Comparison of ENCODE assay signal across 1 cellular context in the genomic region with DNA sequence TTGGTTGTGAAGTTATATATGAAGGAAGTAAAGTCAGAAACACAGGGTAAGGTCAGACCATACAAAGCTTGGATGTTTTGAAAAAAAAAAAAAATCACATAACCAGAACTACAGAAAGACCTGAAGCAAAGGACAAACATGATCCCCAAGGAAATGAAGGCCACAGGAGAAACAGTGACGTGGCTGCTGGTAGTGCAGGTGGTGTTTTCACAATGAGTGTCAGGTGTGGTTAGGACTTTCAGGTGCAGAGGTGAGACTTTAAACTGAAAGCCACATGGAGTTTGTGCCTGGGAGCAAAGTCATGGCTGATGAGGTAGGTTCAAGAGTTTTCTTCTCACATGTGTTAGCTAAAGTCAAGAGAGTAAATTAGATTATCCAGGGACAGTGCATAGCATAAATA.
TF ChIP-seq lines count a peak whose summit lies in the region.

No MANE protein-coding gene starts in this region.

TF ChIP-seq in GM12878, 131 proteins besides CTCF, POLR2A, EP300 and RAD21 (continued from another document and continues in another):
- TF ChIP-seq, protein P1, sequence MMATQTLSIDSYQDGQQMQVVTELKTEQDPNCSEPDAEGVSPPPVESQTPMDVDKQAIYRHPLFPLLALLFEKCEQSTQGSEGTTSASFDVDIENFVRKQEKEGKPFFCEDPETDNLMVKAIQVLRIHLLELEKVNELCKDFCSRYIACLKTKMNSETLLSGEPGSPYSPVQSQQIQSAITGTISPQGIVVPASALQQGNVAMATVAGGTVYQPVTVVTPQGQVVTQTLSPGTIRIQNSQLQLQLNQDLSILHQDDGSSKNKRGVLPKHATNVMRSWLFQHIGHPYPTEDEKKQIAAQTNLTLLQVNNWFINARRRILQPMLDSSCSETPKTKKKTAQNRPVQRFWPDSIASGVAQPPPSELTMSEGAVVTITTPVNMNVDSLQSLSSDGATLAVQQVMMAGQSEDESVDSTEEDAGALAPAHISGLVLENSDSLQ (IDR thresholded peaks at IDR 0.05), result peak; percentile 44; the same call in 1 of the 2 replicates
- TF ChIP-seq YY1 (IDR thresholded peaks at IDR 0.05; ENCODE audit: low read depth, low read length) (peak; percentile 74), BMI1 (IDR thresholded peaks at IDR 0.05; ENCODE audit: borderline replicate concordance) (0 out of 2 replicates have a peak, but pooled peaks have one; percentile 46), CREM (IDR thresholded peaks at IDR 0.05; ENCODE audit: low read depth) (peak; percentile 96), TCF12 (IDR thresholded peaks at IDR 0.05; ENCODE audit: low read depth, low read length) (peak; percentile 99), PAX5 (IDR thresholded peaks at IDR 0.05; ENCODE audit: borderline replicate concordance, low read depth, low read length) (peak; percentile 94), IKZF1 (conservative IDR thresholded peaks at IDR 0.05) (peak; percentile 88), GATAD2B (conservative IDR thresholded peaks at IDR 0.05; ENCODE audit: low read depth) (peak; percentile 54; the same call in 1 of the 2 replicates), EED (IDR thresholded peaks at IDR 0.05; ENCODE audit: low read depth) (peak; percentile 99), FOXM1 (IDR thresholded peaks at IDR 0.05; ENCODE audit: low read depth, low read length) (peak; percentile 96), SMAD1 (IDR thresholded peaks at IDR 0.05; ENCODE audit: low read depth, partially characterized antibody) (peak; percentile 79), TBL1XR1 (IDR thresholded peaks at IDR 0.05; ENCODE audit: low read depth, low read length) (peak; percentile 47; the same call in 1 of the 2 replicates), TARDBP (IDR thresholded peaks at IDR 0.05; ENCODE audit: borderline replicate concordance) (peak; percentile 75; the same call in 1 of the 2 replicates), RAD51 (IDR thresholded peaks at IDR 0.05) (no peak), HDAC2 (IDR thresholded peaks at IDR 0.05) (no peak), NR2C1 (IDR thresholded peaks at IDR 0.05) (no peak), RUNX3 (IDR thresholded peaks at IDR 0.05; ENCODE audit: low read length) (peak; percentile 99), MYC (IDR thresholded peaks at IDR 0.05; ENCODE audit: insufficient read depth, insufficient read length, insufficient replicate concordance, low read length, severe bottlenecking) (no peak), ZNF384 (IDR thresholded peaks at IDR 0.05; ENCODE audit: borderline replicate concordance, low read depth, low read length) (peak; percentile 87), JUND (IDR thresholded peaks at IDR 0.05; ENCODE audit: low read depth, low read length) (peak; percentile 78), ZBED1 (IDR thresholded peaks at IDR 0.05; ENCODE audit: borderline replicate concordance) (peak; percentile 91; the same call in 1 of the 2 replicates), HDAC6 (IDR thresholded peaks at IDR 0.05; ENCODE audit: unreplicated experiment) (no peak), NFIC (IDR thresholded peaks at IDR 0.05; ENCODE audit: low read depth, low read length) (peak; percentile 95), PAX8 (IDR thresholded peaks at IDR 0.05) (peak; percentile 38; the same call in 1 of the 2 replicates), CREB1 (IDR thresholded peaks at IDR 0.05; ENCODE audit: low read depth) (peak; percentile 83), ZNF622 (IDR thresholded peaks at IDR 0.05) (no peak), CBX5 (IDR thresholded peaks at IDR 0.05; ENCODE audit: low read depth) (peak; percentile 77; the same call in 1 of the 2 replicates), TCF7 (IDR thresholded peaks at IDR 0.05; ENCODE audit: borderline replicate concordance) (no peak), POLR2AphosphoS5 (IDR thresholded peaks at IDR 0.05; ENCODE audit: low read length) (0 out of 2 replicates have a peak, but pooled peaks have one; percentile 34), KLF5 (IDR thresholded peaks at IDR 0.05; ENCODE audit: partially characterized antibody) (peak; percentile 62), MEF2A (IDR thresholded peaks at IDR 0.05; ENCODE audit: insufficient read depth, low read depth, low read length) (peak; percentile 85; the same call in 1 of the 2 replicates), CHD4 (IDR thresholded peaks at IDR 0.05) (no peak), TCF3 (IDR thresholded peaks at IDR 0.05; ENCODE audit: borderline replicate concordance, insufficient read depth, low read depth, low read length) (peak; percentile 100), ETV6 (conservative IDR thresholded peaks at IDR 0.05 in 1 of 2, IDR thresholded peaks at IDR 0.05 in 1 of 2; ENCODE audit: borderline replicate concordance in 1 of 2, low read depth in 1 of 2) (peak in 1 of 2 experiments; percentile 84; a peak in 2 of 4 replicates), POU2F2 (IDR thresholded peaks at IDR 0.05; ENCODE audit: borderline replicate concordance, low read depth, low read length) (peak; percentile 77; the same call in 2 of the 3 replicates), CHD2 (IDR thresholded peaks at IDR 0.05; ENCODE audit: borderline replicate concordance, low read depth, low read length) (peak; percentile 58; the same call in 1 of the 2 replicates)
- TF ChIP-seq, protein P2, sequence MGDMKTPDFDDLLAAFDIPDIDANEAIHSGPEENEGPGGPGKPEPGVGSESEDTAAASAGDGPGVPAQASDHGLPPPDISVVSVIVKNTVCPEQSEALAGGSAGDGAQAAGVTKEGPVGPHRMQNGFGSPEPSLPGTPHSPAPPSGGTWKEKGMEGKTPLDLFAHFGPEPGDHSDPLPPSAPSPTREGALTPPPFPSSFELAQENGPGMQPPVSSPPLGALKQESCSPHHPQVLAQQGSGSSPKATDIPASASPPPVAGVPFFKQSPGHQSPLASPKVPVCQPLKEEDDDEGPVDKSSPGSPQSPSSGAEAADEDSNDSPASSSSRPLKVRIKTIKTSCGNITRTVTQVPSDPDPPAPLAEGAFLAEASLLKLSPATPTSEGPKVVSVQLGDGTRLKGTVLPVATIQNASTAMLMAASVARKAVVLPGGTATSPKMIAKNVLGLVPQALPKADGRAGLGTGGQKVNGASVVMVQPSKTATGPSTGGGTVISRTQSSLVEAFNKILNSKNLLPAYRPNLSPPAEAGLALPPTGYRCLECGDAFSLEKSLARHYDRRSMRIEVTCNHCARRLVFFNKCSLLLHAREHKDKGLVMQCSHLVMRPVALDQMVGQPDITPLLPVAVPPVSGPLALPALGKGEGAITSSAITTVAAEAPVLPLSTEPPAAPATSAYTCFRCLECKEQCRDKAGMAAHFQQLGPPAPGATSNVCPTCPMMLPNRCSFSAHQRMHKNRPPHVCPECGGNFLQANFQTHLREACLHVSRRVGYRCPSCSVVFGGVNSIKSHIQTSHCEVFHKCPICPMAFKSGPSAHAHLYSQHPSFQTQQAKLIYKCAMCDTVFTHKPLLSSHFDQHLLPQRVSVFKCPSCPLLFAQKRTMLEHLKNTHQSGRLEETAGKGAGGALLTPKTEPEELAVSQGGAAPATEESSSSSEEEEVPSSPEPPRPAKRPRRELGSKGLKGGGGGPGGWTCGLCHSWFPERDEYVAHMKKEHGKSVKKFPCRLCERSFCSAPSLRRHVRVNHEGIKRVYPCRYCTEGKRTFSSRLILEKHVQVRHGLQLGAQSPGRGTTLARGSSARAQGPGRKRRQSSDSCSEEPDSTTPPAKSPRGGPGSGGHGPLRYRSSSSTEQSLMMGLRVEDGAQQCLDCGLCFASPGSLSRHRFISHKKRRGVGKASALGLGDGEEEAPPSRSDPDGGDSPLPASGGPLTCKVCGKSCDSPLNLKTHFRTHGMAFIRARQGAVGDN (IDR thresholded peaks at IDR 0.05), result peak; percentile 55; the same call in 1 of the 2 replicates
- TF ChIP-seq, protein P3, sequence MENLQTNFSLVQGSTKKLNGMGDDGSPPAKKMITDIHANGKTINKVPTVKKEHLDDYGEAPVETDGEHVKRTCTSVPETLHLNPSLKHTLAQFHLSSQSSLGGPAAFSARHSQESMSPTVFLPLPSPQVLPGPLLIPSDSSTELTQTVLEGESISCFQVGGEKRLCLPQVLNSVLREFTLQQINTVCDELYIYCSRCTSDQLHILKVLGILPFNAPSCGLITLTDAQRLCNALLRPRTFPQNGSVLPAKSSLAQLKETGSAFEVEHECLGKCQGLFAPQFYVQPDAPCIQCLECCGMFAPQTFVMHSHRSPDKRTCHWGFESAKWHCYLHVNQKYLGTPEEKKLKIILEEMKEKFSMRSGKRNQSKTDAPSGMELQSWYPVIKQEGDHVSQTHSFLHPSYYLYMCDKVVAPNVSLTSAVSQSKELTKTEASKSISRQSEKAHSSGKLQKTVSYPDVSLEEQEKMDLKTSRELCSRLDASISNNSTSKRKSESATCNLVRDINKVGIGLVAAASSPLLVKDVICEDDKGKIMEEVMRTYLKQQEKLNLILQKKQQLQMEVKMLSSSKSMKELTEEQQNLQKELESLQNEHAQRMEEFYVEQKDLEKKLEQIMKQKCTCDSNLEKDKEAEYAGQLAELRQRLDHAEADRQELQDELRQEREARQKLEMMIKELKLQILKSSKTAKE (IDR thresholded peaks at IDR 0.05; ENCODE audit: low read depth, poor library complexity, severe bottlenecking), result peak; percentile 68
- TF ChIP-seq, protein P4, sequence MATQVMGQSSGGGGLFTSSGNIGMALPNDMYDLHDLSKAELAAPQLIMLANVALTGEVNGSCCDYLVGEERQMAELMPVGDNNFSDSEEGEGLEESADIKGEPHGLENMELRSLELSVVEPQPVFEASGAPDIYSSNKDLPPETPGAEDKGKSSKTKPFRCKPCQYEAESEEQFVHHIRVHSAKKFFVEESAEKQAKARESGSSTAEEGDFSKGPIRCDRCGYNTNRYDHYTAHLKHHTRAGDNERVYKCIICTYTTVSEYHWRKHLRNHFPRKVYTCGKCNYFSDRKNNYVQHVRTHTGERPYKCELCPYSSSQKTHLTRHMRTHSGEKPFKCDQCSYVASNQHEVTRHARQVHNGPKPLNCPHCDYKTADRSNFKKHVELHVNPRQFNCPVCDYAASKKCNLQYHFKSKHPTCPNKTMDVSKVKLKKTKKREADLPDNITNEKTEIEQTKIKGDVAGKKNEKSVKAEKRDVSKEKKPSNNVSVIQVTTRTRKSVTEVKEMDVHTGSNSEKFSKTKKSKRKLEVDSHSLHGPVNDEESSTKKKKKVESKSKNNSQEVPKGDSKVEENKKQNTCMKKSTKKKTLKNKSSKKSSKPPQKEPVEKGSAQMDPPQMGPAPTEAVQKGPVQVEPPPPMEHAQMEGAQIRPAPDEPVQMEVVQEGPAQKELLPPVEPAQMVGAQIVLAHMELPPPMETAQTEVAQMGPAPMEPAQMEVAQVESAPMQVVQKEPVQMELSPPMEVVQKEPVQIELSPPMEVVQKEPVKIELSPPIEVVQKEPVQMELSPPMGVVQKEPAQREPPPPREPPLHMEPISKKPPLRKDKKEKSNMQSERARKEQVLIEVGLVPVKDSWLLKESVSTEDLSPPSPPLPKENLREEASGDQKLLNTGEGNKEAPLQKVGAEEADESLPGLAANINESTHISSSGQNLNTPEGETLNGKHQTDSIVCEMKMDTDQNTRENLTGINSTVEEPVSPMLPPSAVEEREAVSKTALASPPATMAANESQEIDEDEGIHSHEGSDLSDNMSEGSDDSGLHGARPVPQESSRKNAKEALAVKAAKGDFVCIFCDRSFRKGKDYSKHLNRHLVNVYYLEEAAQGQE (IDR thresholded peaks at IDR 0.05; ENCODE audit: low read depth, low read length), result 0 out of 2 replicates have a peak, but pooled peaks have one; percentile 4
- TF ChIP-seq, protein P5, sequence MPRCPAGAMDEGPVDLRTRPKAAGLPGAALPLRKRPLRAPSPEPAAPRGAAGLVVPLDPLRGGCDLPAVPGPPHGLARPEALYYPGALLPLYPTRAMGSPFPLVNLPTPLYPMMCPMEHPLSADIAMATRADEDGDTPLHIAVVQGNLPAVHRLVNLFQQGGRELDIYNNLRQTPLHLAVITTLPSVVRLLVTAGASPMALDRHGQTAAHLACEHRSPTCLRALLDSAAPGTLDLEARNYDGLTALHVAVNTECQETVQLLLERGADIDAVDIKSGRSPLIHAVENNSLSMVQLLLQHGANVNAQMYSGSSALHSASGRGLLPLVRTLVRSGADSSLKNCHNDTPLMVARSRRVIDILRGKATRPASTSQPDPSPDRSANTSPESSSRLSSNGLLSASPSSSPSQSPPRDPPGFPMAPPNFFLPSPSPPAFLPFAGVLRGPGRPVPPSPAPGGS (IDR thresholded peaks at IDR 0.05; ENCODE audit: borderline replicate concordance, insufficient read depth, low read depth, low read length, poor library complexity, severe bottlenecking), result peak; percentile 97
- TF ChIP-seq, protein P6, sequence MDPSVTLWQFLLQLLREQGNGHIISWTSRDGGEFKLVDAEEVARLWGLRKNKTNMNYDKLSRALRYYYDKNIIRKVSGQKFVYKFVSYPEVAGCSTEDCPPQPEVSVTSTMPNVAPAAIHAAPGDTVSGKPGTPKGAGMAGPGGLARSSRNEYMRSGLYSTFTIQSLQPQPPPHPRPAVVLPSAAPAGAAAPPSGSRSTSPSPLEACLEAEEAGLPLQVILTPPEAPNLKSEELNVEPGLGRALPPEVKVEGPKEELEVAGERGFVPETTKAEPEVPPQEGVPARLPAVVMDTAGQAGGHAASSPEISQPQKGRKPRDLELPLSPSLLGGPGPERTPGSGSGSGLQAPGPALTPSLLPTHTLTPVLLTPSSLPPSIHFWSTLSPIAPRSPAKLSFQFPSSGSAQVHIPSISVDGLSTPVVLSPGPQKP (IDR thresholded peaks at IDR 0.05; ENCODE audit: low read depth, low read length), result no peak
- TF ChIP-seq, protein P7, sequence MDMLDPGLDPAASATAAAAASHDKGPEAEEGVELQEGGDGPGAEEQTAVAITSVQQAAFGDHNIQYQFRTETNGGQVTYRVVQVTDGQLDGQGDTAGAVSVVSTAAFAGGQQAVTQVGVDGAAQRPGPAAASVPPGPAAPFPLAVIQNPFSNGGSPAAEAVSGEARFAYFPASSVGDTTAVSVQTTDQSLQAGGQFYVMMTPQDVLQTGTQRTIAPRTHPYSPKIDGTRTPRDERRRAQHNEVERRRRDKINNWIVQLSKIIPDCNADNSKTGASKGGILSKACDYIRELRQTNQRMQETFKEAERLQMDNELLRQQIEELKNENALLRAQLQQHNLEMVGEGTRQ (IDR thresholded peaks at IDR 0.05; ENCODE audit: borderline replicate concordance, low read depth, low read length), result no peak
- TF ChIP-seq, protein P8, sequence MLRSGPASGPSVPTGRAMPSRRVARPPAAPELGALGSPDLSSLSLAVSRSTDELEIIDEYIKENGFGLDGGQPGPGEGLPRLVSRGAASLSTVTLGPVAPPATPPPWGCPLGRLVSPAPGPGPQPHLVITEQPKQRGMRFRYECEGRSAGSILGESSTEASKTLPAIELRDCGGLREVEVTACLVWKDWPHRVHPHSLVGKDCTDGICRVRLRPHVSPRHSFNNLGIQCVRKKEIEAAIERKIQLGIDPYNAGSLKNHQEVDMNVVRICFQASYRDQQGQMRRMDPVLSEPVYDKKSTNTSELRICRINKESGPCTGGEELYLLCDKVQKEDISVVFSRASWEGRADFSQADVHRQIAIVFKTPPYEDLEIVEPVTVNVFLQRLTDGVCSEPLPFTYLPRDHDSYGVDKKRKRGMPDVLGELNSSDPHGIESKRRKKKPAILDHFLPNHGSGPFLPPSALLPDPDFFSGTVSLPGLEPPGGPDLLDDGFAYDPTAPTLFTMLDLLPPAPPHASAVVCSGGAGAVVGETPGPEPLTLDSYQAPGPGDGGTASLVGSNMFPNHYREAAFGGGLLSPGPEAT (IDR thresholded peaks at IDR 0.05; ENCODE audit: low read depth), result peak; percentile 87
- TF ChIP-seq, protein P9, sequence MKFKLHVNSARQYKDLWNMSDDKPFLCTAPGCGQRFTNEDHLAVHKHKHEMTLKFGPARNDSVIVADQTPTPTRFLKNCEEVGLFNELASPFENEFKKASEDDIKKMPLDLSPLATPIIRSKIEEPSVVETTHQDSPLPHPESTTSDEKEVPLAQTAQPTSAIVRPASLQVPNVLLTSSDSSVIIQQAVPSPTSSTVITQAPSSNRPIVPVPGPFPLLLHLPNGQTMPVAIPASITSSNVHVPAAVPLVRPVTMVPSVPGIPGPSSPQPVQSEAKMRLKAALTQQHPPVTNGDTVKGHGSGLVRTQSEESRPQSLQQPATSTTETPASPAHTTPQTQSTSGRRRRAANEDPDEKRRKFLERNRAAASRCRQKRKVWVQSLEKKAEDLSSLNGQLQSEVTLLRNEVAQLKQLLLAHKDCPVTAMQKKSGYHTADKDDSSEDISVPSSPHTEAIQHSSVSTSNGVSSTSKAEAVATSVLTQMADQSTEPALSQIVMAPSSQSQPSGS (IDR thresholded peaks at IDR 0.05; ENCODE audit: low read length), result peak; percentile 99
